ENCODE assay signal across 3 cellular contexts in the genomic region with DNA sequence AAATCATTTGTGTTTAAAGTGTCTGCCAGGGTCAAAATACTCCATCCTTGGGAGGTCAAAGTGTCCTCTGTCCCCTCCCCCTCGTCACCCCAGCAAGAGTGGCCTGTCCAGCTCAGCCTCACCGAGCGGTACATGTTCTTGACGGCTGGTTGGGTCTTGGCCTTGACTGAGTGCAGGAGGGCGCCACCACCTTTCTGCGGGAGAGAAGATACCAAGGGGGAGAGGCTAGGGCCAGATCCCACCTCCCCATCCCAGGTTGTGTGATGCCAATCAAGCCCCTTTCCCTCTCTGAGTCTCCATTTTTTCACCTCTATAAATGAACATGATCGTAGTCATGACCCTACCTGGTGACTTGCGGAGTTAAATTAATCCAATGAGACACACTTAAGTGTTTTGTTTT.
TF ChIP-seq lines count a peak whose summit lies in the region.

No MANE protein-coding gene starts in this region.

TF ChIP-seq in GM23338, 12 proteins besides CTCF, POLR2A, EP300 and RAD21:
- no peak for TF ChIP-seq JUNB (IDR thresholded peaks at IDR 0.05; ENCODE audit: unreplicated experiment)
- TF ChIP-seq, protein P1, sequence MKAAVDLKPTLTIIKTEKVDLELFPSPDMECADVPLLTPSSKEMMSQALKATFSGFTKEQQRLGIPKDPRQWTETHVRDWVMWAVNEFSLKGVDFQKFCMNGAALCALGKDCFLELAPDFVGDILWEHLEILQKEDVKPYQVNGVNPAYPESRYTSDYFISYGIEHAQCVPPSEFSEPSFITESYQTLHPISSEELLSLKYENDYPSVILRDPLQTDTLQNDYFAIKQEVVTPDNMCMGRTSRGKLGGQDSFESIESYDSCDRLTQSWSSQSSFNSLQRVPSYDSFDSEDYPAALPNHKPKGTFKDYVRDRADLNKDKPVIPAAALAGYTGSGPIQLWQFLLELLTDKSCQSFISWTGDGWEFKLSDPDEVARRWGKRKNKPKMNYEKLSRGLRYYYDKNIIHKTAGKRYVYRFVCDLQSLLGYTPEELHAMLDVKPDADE (IDR thresholded peaks at IDR 0.05), result no peak

TF ChIP-seq in WTC11, 78 proteins besides CTCF, POLR2A, EP300 and RAD21:
- TF ChIP-seq, protein P2, sequence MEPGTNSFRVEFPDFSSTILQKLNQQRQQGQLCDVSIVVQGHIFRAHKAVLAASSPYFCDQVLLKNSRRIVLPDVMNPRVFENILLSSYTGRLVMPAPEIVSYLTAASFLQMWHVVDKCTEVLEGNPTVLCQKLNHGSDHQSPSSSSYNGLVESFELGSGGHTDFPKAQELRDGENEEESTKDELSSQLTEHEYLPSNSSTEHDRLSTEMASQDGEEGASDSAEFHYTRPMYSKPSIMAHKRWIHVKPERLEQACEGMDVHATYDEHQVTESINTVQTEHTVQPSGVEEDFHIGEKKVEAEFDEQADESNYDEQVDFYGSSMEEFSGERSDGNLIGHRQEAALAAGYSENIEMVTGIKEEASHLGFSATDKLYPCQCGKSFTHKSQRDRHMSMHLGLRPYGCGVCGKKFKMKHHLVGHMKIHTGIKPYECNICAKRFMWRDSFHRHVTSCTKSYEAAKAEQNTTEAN (CRISPR knock-in tag; IDR thresholded peaks at IDR 0.05), result no peak
- no peak for TF ChIP-seq NR3C1 (CRISPR knock-in tag; conservative IDR thresholded peaks at IDR 0.05; ENCODE audit: low read depth)
- no peak for TF ChIP-seq FOXK1 (CRISPR knock-in tag; IDR thresholded peaks at IDR 0.05)
- no peak for TF ChIP-seq TEAD4 (CRISPR knock-in tag; IDR thresholded peaks at IDR 0.05)
- no peak for TF ChIP-seq MYBL2 (CRISPR knock-in tag; IDR thresholded peaks at IDR 0.05)
- TF ChIP-seq KAT7 (CRISPR knock-in tag; IDR thresholded peaks at IDR 0.05; ENCODE audit: borderline replicate concordance), result no peak
- TF ChIP-seq TEAD1 (CRISPR knock-in tag; IDR thresholded peaks at IDR 0.05), result no peak
- TF ChIP-seq GABPB1 (CRISPR knock-in tag; IDR thresholded peaks at IDR 0.05), result no peak
- TF ChIP-seq ELF4 (CRISPR knock-in tag; IDR thresholded peaks at IDR 0.05; ENCODE audit: low read depth), result no peak
- no peak for TF ChIP-seq ZNF671 (CRISPR knock-in tag; IDR thresholded peaks at IDR 0.05)
- TF ChIP-seq, protein P3, sequence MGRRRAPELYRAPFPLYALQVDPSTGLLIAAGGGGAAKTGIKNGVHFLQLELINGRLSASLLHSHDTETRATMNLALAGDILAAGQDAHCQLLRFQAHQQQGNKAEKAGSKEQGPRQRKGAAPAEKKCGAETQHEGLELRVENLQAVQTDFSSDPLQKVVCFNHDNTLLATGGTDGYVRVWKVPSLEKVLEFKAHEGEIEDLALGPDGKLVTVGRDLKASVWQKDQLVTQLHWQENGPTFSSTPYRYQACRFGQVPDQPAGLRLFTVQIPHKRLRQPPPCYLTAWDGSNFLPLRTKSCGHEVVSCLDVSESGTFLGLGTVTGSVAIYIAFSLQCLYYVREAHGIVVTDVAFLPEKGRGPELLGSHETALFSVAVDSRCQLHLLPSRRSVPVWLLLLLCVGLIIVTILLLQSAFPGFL (CRISPR knock-in tag; IDR thresholded peaks at IDR 0.05; ENCODE audit: borderline replicate concordance), result no peak

TF ChIP-seq in GM12891, 5 proteins besides CTCF, POLR2A, EP300 and RAD21:
- TF ChIP-seq TAF1 (IDR thresholded peaks at IDR 0.05; ENCODE audit: low read depth, low read length) (no peak), SPI1 (IDR thresholded peaks at IDR 0.05; ENCODE audit: low read depth, low read length) (no peak)
